ENCODE assay signal across 19 cellular contexts in the genomic region with DNA sequence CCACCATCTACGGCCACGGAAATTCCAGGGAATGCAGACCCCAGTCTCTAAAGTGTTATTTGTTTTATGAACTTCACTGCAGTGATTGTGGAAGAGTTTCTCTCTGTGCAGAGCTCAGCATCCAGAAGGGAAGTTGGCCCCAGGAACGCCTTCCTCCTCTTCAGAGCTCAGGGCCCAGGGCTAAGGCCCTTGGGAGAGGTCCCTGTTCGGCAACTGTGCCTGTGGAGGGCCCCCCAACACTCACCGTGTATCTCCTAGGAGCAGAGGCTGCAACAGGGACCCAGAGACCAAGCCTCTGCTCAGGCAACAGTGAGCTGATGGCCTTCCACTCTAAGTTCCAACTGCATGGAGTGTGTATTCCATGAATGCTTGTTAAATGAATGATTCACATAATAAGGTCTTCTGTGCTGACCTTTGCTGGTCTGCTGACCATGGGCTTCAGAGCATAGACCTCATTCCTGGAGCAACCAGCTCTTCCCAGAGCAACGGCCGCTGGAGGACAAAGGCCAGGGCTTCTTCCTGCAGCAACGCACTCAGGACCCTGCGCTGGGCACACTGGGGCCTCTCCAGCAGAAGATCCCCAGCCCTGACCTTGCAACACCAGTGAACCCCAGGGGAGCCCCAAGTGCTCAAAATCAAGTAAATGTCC. TPM values are rescaled to one million over a fixed set of nuclear protein-coding genes. Genes with fewer than 3 reads are reported as not detected.
A peak's percentile ranks its signal among the peaks of the same experiment; 100 is the strongest.
DNase-seq lines count a peak whose midpoint lies in the region; ATAC-seq, FAIRE-seq and TF ChIP-seq lines count a peak whose summit lies in the region.
"Had no signal": no experiment of that assay in that cellular context is flagged by ENCODE, and none has a peak within 500 bp of the region (broad histone marks: within the 10 kb centered on the region; RNA-seq: fewer than 3 reads in every experiment).

No MANE protein-coding gene starts in this region.

- TF ChIP-seq POLR2A in right lobe of liver (IDR thresholded peaks at IDR 0.05) (no peak), GM12891 (IDR thresholded peaks at IDR 0.05; ENCODE audit: low read depth, low read length) (no peak)

- H3K36me3 Mint-ChIP-seq in HFFc6 (ENCODE audit: low read depth) = peaks cover 16% of the 10 kb centered on the region

- H3K4me1 Mint-ChIP-seq in HFFc6 (ENCODE audit: low read depth) = peaks cover 68% of the 10 kb centered on the region

- peak overlapping the region; percentile 31 for H3K4me3 ChIP-seq in epithelial cell of proximal tubule (ENCODE audit: low read depth, low read length)
- no peak overlapping the region for H3K4me3 ChIP-seq in right lobe of liver
- H3K4me3 ChIP-seq: ascending aorta, lung, right atrium auricular region had no signal

- TF ChIP-seq CTCF in HFFc6 (IDR thresholded peaks at IDR 0.05) (no peak), epithelial cell of proximal tubule (conservative IDR thresholded peaks at IDR 0.05; ENCODE audit: low read depth, low read length) (no peak), right lobe of liver (IDR thresholded peaks at IDR 0.05) (no peak)

- DNase-seq in HFFc6 = peak; percentile 84
- peak; percentile 81 for DNase-seq in epithelial cell of proximal tubule (ENCODE audit: low read depth)
- no peak for DNase-seq in right lobe of liver
- no peak for DNase-seq in substantia nigra (lab: John Stamatoyannopoulos, UW)
- no peak for DNase-seq in GM12891 (ENCODE audit: insufficient read length, low spot score)
- DNase-seq in NCI-H524 (lab: John Stamatoyannopoulos, UW) = no peak
- DNase-seq: activated CD4-positive, CD25-positive, alpha-beta regulatory T cell; activated naive CD4-positive, alpha-beta T cell; C1 segment of cervical spinal cord; DMS153; NCI-H1436; NK-92 treated with Interleukin-12 subunit alpha and Interleukin-12 subunit beta, amount 100 ng/mL, for 24 hours; stimulated activated CD4-positive, alpha-beta T cell treated with anti-CD3 and anti-CD28 coated beads, Interleukin-2, amount 100 ng/mL, for 48 hours had no signal

- WGBS in right lobe of liver (ENCODE audit: insufficient coverage, low coverage, low lambda C conversion rate, missing lambda C conversion rate) = 60% methylated on average over 3 of the region's 9 CpGs

- no peaks in the 10 kb centered on the region for H3K27me3 ChIP-seq in right lobe of liver
- H3K27me3 ChIP-seq: ascending aorta, right atrium auricular region had no signal

- peaks cover 3% of the 10 kb centered on the region; the same call in 1 of the 2 replicates for H3K27me3 Mint-ChIP-seq in HFFc6 (ENCODE audit: insufficient read depth)

- no peak for FAIRE-seq in GM12891 (lab: Jason Lieb, UNC)
- FAIRE-seq: H54 had no signal

- H3K4me3 Mint-ChIP-seq in HFFc6 = peak overlapping the region; percentile 90

- ATAC-seq in right lobe of liver (peak; percentile 19 to 64 (median 49)), GM18873 (IDR thresholded peaks at IDR 0.05; ENCODE audit: low FRiP score, unreplicated experiment) (no peak)
- ATAC-seq: Right ventricle myocardium inferior had no signal

- H3K4me1 ChIP-seq in right lobe of liver = peaks cover 0 to 7% (median 0%) of the 10 kb centered on the region in 4 donors

- no peaks in the 10 kb centered on the region for H3K9me3 ChIP-seq in right lobe of liver
- H3K9me3 ChIP-seq: ascending aorta, right atrium auricular region had no signal

- no peaks in the 10 kb centered on the region for H3K9me3 Mint-ChIP-seq in HFFc6

- H3K27ac Mint-ChIP-seq in HFFc6 = peak overlapping the region; percentile 99

- H3K36me3 ChIP-seq in right lobe of liver = no peaks in the 10 kb centered on the region
- H3K36me3 ChIP-seq: ascending aorta, right atrium auricular region had no signal

- intact Hi-C loops in right lobe of liver (cut with DNase I) = no loop called here

- H3K27ac ChIP-seq in right lobe of liver = no peak overlapping the region
- peak overlapping the region; percentile 74 for H3K27ac ChIP-seq in substantia nigra (ENCODE audit: low read depth, low read length, poor library complexity, severe bottlenecking)

TF ChIP-seq in GM12891, 5 proteins besides CTCF, POLR2A, EP300 and RAD21:
- no peak for TF ChIP-seq POLR2AphosphoS5 (IDR thresholded peaks at IDR 0.05; ENCODE audit: low read depth, low read length)
- no peak for TF ChIP-seq POU2F2 (IDR thresholded peaks at IDR 0.05; ENCODE audit: low read depth, low read length)
- no peak for TF ChIP-seq SPI1 (IDR thresholded peaks at IDR 0.05; ENCODE audit: low read depth, low read length)
- TF ChIP-seq PAX5 (IDR thresholded peaks at IDR 0.05; ENCODE audit: insufficient read depth, low read length, severe bottlenecking) = no peak
- no peak for TF ChIP-seq TAF1 (IDR thresholded peaks at IDR 0.05; ENCODE audit: low read depth, low read length)
TF ChIP-seq in GM12891: peak in this region for 0.

RNA-seq across cellular contexts. Expression of a gene that starts 7.7 kb away (rescaled TPM):
- total RNA-seq in HFFc6 (2021; fragmentation: NEBNext Ultra II Directional; extraction: Animal tissue kit (Norgen Biotek cat#: 25700)) = 10 to 100 TPM; 23.2 to 28.9 (median 26.3) TPM
- total RNA-seq in epithelial cell of proximal tubule (10.1 and 11.4 TPM in 2 replicates), right lobe of liver (10 to 100 TPM in 5 of 6 experiments, 1 to 10 TPM in 1; 8.0 to 13.5 (median 11.7) TPM)
- 1.5 TPM for polyA plus RNA-seq in GM12891 (2012; ENCODE audit: low read depth, missing spikeins)

Comparison
In these comparisons a context has a peak if more than half of its experiments do, and no peak if none do; other contexts are left out.
1. DNase-seq: peak in HFFc6 (single experiment) and epithelial cell of proximal tubule (single experiment); none in right lobe of liver (0 of 3), substantia nigra (0 of 49), GM12891 (single experiment) and NCI-H524 (0 of 2).